34 cellular contexts compared by ENCODE assay signal in the genomic region with DNA sequence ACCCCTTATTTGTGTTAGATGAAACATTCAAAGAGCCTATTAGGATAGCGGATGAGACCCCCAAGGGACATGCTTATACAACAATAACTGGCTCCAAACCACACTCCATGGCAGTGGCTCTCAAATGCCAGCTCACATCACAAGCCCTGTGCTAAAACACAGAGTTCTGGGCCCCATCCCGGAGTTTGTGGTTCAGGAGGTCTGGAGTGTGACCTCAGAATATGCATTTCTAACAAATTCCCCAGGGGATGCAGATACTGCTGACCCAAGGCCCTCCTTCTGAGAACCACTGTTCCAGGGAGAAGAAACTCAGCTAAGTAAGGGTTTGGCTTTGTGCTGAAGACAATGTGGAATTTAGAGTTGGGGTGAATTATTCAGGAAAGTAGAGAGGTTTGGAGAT. TPM values are rescaled to one million over a fixed set of nuclear protein-coding genes. Genes with fewer than 3 reads are reported as not detected.
"Had no signal": no experiment of that assay in that cellular context is flagged by ENCODE, and none has a peak within 500 bp of the region (broad histone marks: within the 10 kb centered on the region; RNA-seq: fewer than 3 reads in every experiment).

No MANE protein-coding gene starts in this region.

- H3K4me3 ChIP-seq: cardiac muscle cell, gastrocnemius medialis, vagina had no signal

- H3K4me3 Mint-ChIP-seq: activated CD4-positive, alpha-beta memory T cell treated with anti-CD3 and anti-CD28 coated beads for 36 hours; activated CD4-positive, alpha-beta T cell treated with anti-CD3 and anti-CD28 coated beads, Interleukin-2, amount 10 ng/mL, durations not matched to agents 24 days and 14 days; activated T-cell treated with anti-CD3 and anti-CD28 coated beads, Interleukin-2, amount 50 U/mL, for 24 hours; activated T-helper 17 cell treated with anti-CD3 and anti-CD28 coated beads, Interleukin-2, amount 50 U/mL, for 72 hours; brain; naive B cell; nephron progenitor cell; stimulated activated effector memory CD8-positive, alpha-beta T cell treated with anti-CD3 and anti-CD28 coated beads, Interleukin-12 subunit alpha, Interleukin-12 subunit beta, amount 100 ng/mL, for 72 hours; stimulated activated naive CD8-positive, alpha-beta T cell treated with anti-CD3 and anti-CD28 coated beads, Interleukin-15, Interleukin-2, amounts not matched to agents 100 ng/mL and 50 ng/mL, for 24 hours; T-helper 1 cell treated with Interleukin-12 subunit alpha and Interleukin-12 subunit beta and Interleukin-4 antibody, amounts not matched to agents 30 μg/mL and 1 μg/mL, for 36 hours; type B pancreatic cell had no signal

- ATAC-seq: activated CD4-positive, CD25-positive, alpha-beta regulatory T cell treated with anti-CD3 and anti-CD28 coated beads, Interleukin-2, amount 50 U/mL, for 24 hours; activated T-helper 17 cell treated with anti-CD3 and anti-CD28 coated beads, Interleukin-2, amount 50 U/mL, for 72 hours; esophagus mucosa; gastrocnemius medialis; sciatic nerve; stimulated activated effector memory CD8-positive, alpha-beta T cell treated with anti-CD3 and anti-CD28 coated beads, Interleukin-12 subunit alpha, Interleukin-12 subunit beta, amount 100 ng/mL, for 72 hours had no signal

- H3K27me3 Mint-ChIP-seq: activated T-cell treated with anti-CD3 and anti-CD28 coated beads, Interleukin-2, amount 50 U/mL, for 24 hours; naive B cell; stimulated activated naive CD8-positive, alpha-beta T cell treated with anti-CD3 and anti-CD28 coated beads, Interleukin-15, Interleukin-2, amounts not matched to agents 100 ng/mL and 50 ng/mL, for 24 hours had no signal

- H3K36me3 Mint-ChIP-seq: activated CD4-positive, alpha-beta memory T cell treated with anti-CD3 and anti-CD28 coated beads for 36 hours; brain; naive B cell; type B pancreatic cell had no signal

- H3K36me3 ChIP-seq: cardiac muscle cell, gastrocnemius medialis, vagina, WERI-Rb-1 had no signal

- H3K27me3 ChIP-seq: cardiac muscle cell, gastrocnemius medialis, neutrophil, vagina had no signal

- H3K27ac Mint-ChIP-seq: activated CD4-positive, alpha-beta memory T cell treated with anti-CD3 and anti-CD28 coated beads for 36 hours; activated T-cell treated with anti-CD3 and anti-CD28 coated beads, Interleukin-2, amount 50 U/mL, for 24 hours; activated T-helper 17 cell treated with anti-CD3 and anti-CD28 coated beads, Interleukin-2, amount 50 U/mL, for 72 hours; brain; nephron progenitor cell; stimulated activated effector memory CD8-positive, alpha-beta T cell treated with anti-CD3 and anti-CD28 coated beads, Interleukin-12 subunit alpha, Interleukin-12 subunit beta, amount 100 ng/mL, for 72 hours; stimulated activated naive CD8-positive, alpha-beta T cell treated with anti-CD3 and anti-CD28 coated beads, Interleukin-15, Interleukin-2, amounts not matched to agents 100 ng/mL and 50 ng/mL, for 24 hours; T-helper 1 cell treated with Interleukin-12 subunit alpha and Interleukin-12 subunit beta and Interleukin-4 antibody, amounts not matched to agents 30 μg/mL and 1 μg/mL, for 36 hours; type B pancreatic cell had no signal

- H3K4me1 Mint-ChIP-seq: activated T-helper 17 cell treated with anti-CD3 and anti-CD28 coated beads, Interleukin-2, amount 50 U/mL, for 72 hours had no signal

- H3K9me3 ChIP-seq: gastrocnemius medialis, neutrophil, vagina had no signal

- DNase-seq: activated CD4-positive, alpha-beta memory T cell treated with anti-CD3 and anti-CD28 coated beads for 36 hours; activated CD4-positive, alpha-beta T cell treated with anti-CD3 and anti-CD28 coated beads, Interleukin-2, amount 10 ng/mL, durations not matched to agents 24 days and 14 days; activated CD8-positive, alpha-beta memory T cell treated with anti-CD3 and anti-CD28 coated beads, Interleukin-2, amount 50 U/mL, for 48 hours; activated gamma-delta T cell treated with Interleukin-2 at 50 U/mL for 16 hours; activated naive CD4-positive, alpha-beta T cell treated with anti-CD3 and anti-CD28 coated beads, Interleukin-2, amount 50 U/mL, for 16 hours; activated T-cell treated with anti-CD3 and anti-CD28 coated beads, Interleukin-2, amount 50 U/mL, for 24 hours; cerebellar nuclear complex; cortex of kidney; gastrocnemius medialis; glutamatergic neuron; mammary epithelial cell; naive B cell; nephron progenitor cell; small intestine; stimulated activated CD4-positive, alpha-beta T cell treated with anti-CD3 and anti-CD28 coated beads, Interleukin-4, amount 100 ng/mL, for 24 hours; T1000; WERI-Rb-1 had no signal

- FAIRE-seq: endothelial cell of umbilical vein, islet of Langerhans, small intestine had no signal

- H3K9me3 Mint-ChIP-seq: activated CD4-positive, alpha-beta memory T cell treated with anti-CD3 and anti-CD28 coated beads for 36 hours; activated CD4-positive, alpha-beta T cell treated with anti-CD3 and anti-CD28 coated beads, Interleukin-2, amount 10 ng/mL, durations not matched to agents 24 days and 14 days; activated T-cell treated with anti-CD3 and anti-CD28 coated beads, Interleukin-2, amount 50 U/mL, for 24 hours; activated T-helper 17 cell treated with anti-CD3 and anti-CD28 coated beads, Interleukin-2, amount 50 U/mL, for 72 hours; brain; naive B cell; nephron progenitor cell; stimulated activated effector memory CD8-positive, alpha-beta T cell treated with anti-CD3 and anti-CD28 coated beads, Interleukin-12 subunit alpha, Interleukin-12 subunit beta, amount 100 ng/mL, for 72 hours; stimulated activated naive CD8-positive, alpha-beta T cell treated with anti-CD3 and anti-CD28 coated beads, Interleukin-15, Interleukin-2, amounts not matched to agents 100 ng/mL and 50 ng/mL, for 24 hours; T-helper 1 cell treated with Interleukin-12 subunit alpha and Interleukin-12 subunit beta and Interleukin-4 antibody, amounts not matched to agents 30 μg/mL and 1 μg/mL, for 36 hours; type B pancreatic cell had no signal

- H3K27ac ChIP-seq: cardiac muscle cell, gastrocnemius medialis, neutrophil, vagina, WERI-Rb-1 had no signal

RNA-seq across cellular contexts. Expression of gene CCRL2, which starts 3.6 kb away (rescaled TPM):
- total RNA-seq: mammary epithelial cell, osteocyte, renal cortical epithelial cell, vagina had no signal

RNA-seq across cellular contexts. Expression of gene CCR5, which starts 39.9 kb away (rescaled TPM):
- total RNA-seq: cardiac muscle cell, endothelial cell of umbilical vein, mammary epithelial cell, osteocyte, renal cortical epithelial cell had no signal

RNA-seq across cellular contexts. Expression of gene LTF, which starts 54.0 kb away (rescaled TPM):
- total RNA-seq: activated CD4-positive, alpha-beta memory T cell treated with anti-CD3 and anti-CD28 coated beads for 36 hours; activated CD4-positive, alpha-beta T cell treated with anti-CD3 and anti-CD28 coated beads, Interleukin-2, amount 10 ng/mL, durations not matched to agents 24 days and 14 days; activated CD8-positive, alpha-beta memory T cell treated with anti-CD3 and anti-CD28 coated beads for 36 hours; activated T-helper 17 cell treated with anti-CD3 and anti-CD28 coated beads, Interleukin-2, amount 50 U/mL, for 72 hours; cardiac muscle cell; endothelial cell of umbilical vein; osteocyte; vagina had no signal

RNA-seq across cellular contexts. Expression of gene CCR2, which starts 56.8 kb away (rescaled TPM):
- total RNA-seq: cardiac muscle cell, endothelial cell of umbilical vein, mammary epithelial cell, osteocyte, renal cortical epithelial cell had no signal
